2 cellular contexts compared by ENCODE assay signal in the genomic region with DNA sequence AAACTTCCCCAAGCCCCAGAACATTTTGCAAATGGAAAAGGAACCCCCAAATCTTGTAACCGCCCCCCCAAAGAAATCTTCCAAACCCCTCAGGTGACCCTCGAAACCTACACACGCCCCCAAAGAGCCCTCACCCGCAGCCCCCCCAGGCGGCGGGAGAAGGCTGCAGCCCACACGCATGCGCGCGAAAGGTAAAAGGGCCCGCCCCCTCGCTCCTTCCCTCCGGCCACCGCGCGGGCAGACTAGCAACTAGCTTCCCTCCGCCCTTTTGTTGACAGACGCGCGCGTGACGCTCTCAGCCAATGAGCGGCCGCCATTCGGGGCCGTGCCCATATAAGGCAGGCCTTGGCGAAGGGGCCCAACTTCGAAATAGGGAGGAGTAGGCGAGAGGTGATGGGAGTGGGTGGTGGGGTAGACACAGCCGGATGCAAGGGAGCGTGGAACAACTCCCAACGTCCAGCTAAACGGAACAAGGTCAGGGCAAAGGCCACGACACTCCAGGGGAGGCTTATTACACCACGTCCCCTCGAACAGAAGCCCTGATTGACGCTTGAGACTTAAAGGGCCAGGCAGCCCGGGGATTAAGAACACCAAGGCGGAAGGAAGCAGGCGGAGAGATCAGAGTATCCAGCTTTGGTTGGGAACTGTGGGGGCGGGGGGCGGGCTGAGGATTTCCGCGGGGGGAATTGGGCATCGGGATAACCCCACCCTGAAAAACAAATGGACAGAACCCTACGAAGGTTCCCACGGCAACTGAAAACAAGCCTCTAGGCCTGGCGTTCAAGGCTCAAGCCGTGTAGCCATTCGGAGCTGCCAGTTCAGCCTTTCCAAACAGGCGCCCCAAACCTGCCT.
TF ChIP-seq lines count a peak whose summit lies in the region.

No MANE protein-coding gene starts in this region.

TF ChIP-seq in HCT116, 20 proteins besides CTCF, POLR2A, EP300 and RAD21 (continued from another document):
- TF ChIP-seq SIN3A (IDR thresholded peaks at IDR 0.05; ENCODE audit: low read depth) (peak; percentile 62; the same call in 1 of the 2 replicates), JUND (IDR thresholded peaks at IDR 0.05) (no peak), SP1 (IDR thresholded peaks at IDR 0.05; ENCODE audit: low read depth) (peak; percentile 92), SRF (IDR thresholded peaks at IDR 0.05; ENCODE audit: low read depth) (peak; percentile 100), ELF1 (IDR thresholded peaks at IDR 0.05; ENCODE audit: borderline replicate concordance, low read depth) (no peak), EGR1 (IDR thresholded peaks at IDR 0.05; ENCODE audit: low read depth) (peak; percentile 84), CEBPB (IDR thresholded peaks at IDR 0.05; ENCODE audit: low read depth) (no peak)
- TF ChIP-seq, protein P1, sequence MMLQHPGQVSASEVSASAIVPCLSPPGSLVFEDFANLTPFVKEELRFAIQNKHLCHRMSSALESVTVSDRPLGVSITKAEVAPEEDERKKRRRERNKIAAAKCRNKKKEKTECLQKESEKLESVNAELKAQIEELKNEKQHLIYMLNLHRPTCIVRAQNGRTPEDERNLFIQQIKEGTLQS (IDR thresholded peaks at IDR 0.05) = no peak
- TF ChIP-seq, protein P2, sequence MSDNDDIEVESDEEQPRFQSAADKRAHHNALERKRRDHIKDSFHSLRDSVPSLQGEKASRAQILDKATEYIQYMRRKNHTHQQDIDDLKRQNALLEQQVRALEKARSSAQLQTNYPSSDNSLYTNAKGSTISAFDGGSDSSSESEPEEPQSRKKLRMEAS (IDR thresholded peaks at IDR 0.05) = peak; percentile 82

TF ChIP-seq in neural cell, 6 proteins besides CTCF, POLR2A, EP300 and RAD21:
- peak; percentile 32 for TF ChIP-seq REST (IDR thresholded peaks at IDR 0.05; ENCODE audit: borderline replicate concordance)
- TF ChIP-seq POLR2AphosphoS5 (IDR thresholded peaks at IDR 0.05) = peak; percentile 90
- peak; percentile 47 for TF ChIP-seq TAF1 (IDR thresholded peaks at IDR 0.05; ENCODE audit: low read depth)
- TF ChIP-seq MXI1 (conservative IDR thresholded peaks at IDR 0.05; ENCODE audit: poor library complexity, severe bottlenecking) = peak; percentile 17
- TF ChIP-seq EZH2 (IDR thresholded peaks at IDR 0.05; ENCODE audit: borderline replicate concordance, insufficient read depth, low read length, poor library complexity, severe bottlenecking) = no peak
- TF ChIP-seq SMC3 (conservative IDR thresholded peaks at IDR 0.05; ENCODE audit: poor library complexity) = no peak
